1 cellular context compared by ENCODE assay signal in the genomic region with DNA sequence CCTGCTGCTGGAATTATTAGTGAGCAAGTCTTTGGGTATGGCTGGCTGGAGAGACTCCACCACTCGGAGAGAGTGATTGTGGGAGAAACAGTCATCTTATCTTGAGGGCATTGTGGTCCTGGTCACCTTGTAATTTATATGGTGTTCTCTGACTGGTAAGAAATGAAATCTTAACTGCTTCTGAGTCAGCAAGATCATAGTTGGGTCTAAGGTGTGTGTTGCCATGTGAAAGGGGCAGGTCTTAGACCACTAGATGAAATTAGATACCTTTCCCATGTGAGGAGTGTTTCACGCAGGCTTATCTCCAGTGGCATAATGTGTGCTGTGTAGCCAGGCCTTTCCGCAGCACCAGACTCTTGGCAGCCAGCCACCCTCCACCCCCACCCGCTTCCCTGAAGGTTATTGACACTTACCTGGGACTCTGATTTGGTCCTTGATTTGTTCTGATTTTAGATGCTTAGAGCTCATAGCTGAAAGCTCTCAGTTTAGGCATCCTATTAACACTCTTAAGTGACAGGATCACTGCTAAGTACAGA.
A peak's percentile ranks its signal among the peaks of the same experiment; 100 is the strongest.
TF ChIP-seq lines count a peak whose summit lies in the region.

No MANE protein-coding gene starts in this region.

TF ChIP-seq in K562, 482 proteins besides CTCF, POLR2A, EP300 and RAD21 (continued from another document and continues in another):
- TF ChIP-seq, protein P1, sequence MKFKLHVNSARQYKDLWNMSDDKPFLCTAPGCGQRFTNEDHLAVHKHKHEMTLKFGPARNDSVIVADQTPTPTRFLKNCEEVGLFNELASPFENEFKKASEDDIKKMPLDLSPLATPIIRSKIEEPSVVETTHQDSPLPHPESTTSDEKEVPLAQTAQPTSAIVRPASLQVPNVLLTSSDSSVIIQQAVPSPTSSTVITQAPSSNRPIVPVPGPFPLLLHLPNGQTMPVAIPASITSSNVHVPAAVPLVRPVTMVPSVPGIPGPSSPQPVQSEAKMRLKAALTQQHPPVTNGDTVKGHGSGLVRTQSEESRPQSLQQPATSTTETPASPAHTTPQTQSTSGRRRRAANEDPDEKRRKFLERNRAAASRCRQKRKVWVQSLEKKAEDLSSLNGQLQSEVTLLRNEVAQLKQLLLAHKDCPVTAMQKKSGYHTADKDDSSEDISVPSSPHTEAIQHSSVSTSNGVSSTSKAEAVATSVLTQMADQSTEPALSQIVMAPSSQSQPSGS (CRISPR knock-in tag; IDR thresholded peaks at IDR 0.05), result no peak
- TF ChIP-seq SETDB1 (IDR thresholded peaks at IDR 0.05; ENCODE audit: low read length) (no peak), ZNF699 (CRISPR knock-in tag; IDR thresholded peaks at IDR 0.05; ENCODE audit: insufficient replicate concordance) (no peak), ASH1L (IDR thresholded peaks at IDR 0.05; ENCODE audit: borderline replicate concordance, low read depth, partially characterized antibody) (no peak), MECOM (CRISPR knock-in tag; IDR thresholded peaks at IDR 0.05) (no peak), RNF219 (CRISPR knock-in tag; IDR thresholded peaks at IDR 0.05) (no peak), SAFB2 (IDR thresholded peaks at IDR 0.05; ENCODE audit: borderline replicate concordance, low read depth, low read length, severe bottlenecking) (no peak), ZNF232 (CRISPR knock-in tag; IDR thresholded peaks at IDR 0.05) (no peak), ZNF282 (CRISPR knock-in tag; IDR thresholded peaks at IDR 0.05) (no peak), USF1 (CRISPR knock-in tag; IDR thresholded peaks at IDR 0.05) (no peak), ZNF444 (CRISPR knock-in tag; IDR thresholded peaks at IDR 0.05) (no peak), DMBX1 (CRISPR knock-in tag; IDR thresholded peaks at IDR 0.05; ENCODE audit: borderline replicate concordance) (no peak), TBP (optimal IDR thresholded peaks at IDR 0.05; ENCODE audit: low read depth, low read length) (no peak), ILK (tag; IDR thresholded peaks at IDR 0.05; ENCODE audit: borderline replicate concordance, low read depth) (no peak), HDAC8 (tag; IDR thresholded peaks at IDR 0.05) (no peak), MAZ (CRISPR knock-in tag; conservative IDR thresholded peaks at IDR 0.05 in 1 of 2, IDR thresholded peaks at IDR 0.05 in 1 of 2) (peak in 1 of 2 experiments; percentile 43; a peak in 1 of 4 replicates), ERF (CRISPR knock-in tag; IDR thresholded peaks at IDR 0.05) (no peak), RB1 (IDR thresholded peaks at IDR 0.05; ENCODE audit: low read depth) (no peak), FOXP1 (CRISPR knock-in tag; IDR thresholded peaks at IDR 0.05) (no peak), ZC3H8 (IDR thresholded peaks at IDR 0.05) (no peak), RUNX1 (IDR thresholded peaks at IDR 0.05; ENCODE audit: low read depth) (no peak), MEF2D (tag; conservative IDR thresholded peaks at IDR 0.05; ENCODE audit: low read depth) (no peak), ATF3 (IDR thresholded peaks at IDR 0.05) (no peak), ATF3 (CRISPR knock-in tag; conservative IDR thresholded peaks at IDR 0.05) (no peak), TGIF2 (CRISPR knock-in tag; IDR thresholded peaks at IDR 0.05) (no peak), COPS2 (conservative IDR thresholded peaks at IDR 0.05) (no peak), TEAD2 (tag; IDR thresholded peaks at IDR 0.05) (no peak), SAP30 (IDR thresholded peaks at IDR 0.05; ENCODE audit: borderline replicate concordance, insufficient read depth, low read depth, low read length, poor library complexity, severe bottlenecking) (no peak), EZH2 (IDR thresholded peaks at IDR 0.05; ENCODE audit: borderline replicate concordance, low read depth, low read length) (no peak), KLF6 (CRISPR knock-in tag; IDR thresholded peaks at IDR 0.05; ENCODE audit: borderline replicate concordance) (no peak), ZNF384 (IDR thresholded peaks at IDR 0.05; ENCODE audit: low read depth, low read length) (no peak), ZNF77 (CRISPR knock-in tag; IDR thresholded peaks at IDR 0.05) (no peak), ZFP30 (CRISPR knock-in tag; IDR thresholded peaks at IDR 0.05; ENCODE audit: borderline replicate concordance) (no peak), POLR2H (tag; IDR thresholded peaks at IDR 0.05; ENCODE audit: low read depth) (no peak), CBX3 (IDR thresholded peaks at IDR 0.05; ENCODE audit: borderline replicate concordance in 1 of 2, low read length in 2 of 2) (no peak), POLR2AphosphoS5 (IDR thresholded peaks at IDR 0.05; ENCODE audit: control insufficient read depth, insufficient read depth, low read depth, low read length) (peak; percentile 65; the same call in 1 of the 2 replicates), FOXK1 (CRISPR knock-in tag; IDR thresholded peaks at IDR 0.05; ENCODE audit: borderline replicate concordance) (no peak; the same call in 1 of the 2 replicates), E2F6 (IDR thresholded peaks at IDR 0.05; ENCODE audit: borderline replicate concordance in 1 of 2, extremely low read depth in 1 of 2, insufficient read depth in 1 of 2, insufficient read length in 1 of 2, low read depth in 1 of 2, low read length in 1 of 2, poor library complexity in 1 of 2, severe bottlenecking in 1 of 2) (no peak), HOXB6 (CRISPR knock-in tag; IDR thresholded peaks at IDR 0.05; ENCODE audit: borderline replicate concordance) (no peak), TAF1 (IDR thresholded peaks at IDR 0.05; ENCODE audit: control insufficient read depth, extremely low read depth, insufficient read depth, low read length, severe bottlenecking) (no peak), PHF8 (IDR thresholded peaks at IDR 0.05; ENCODE audit: borderline replicate concordance, low read length) (no peak), BRD9 (IDR thresholded peaks at IDR 0.05; ENCODE audit: low read depth, partially characterized antibody) (no peak), BRF1 (IDR thresholded peaks at IDR 0.05; ENCODE audit: borderline replicate concordance, extremely low read depth, insufficient read length) (no peak), NELFE (IDR thresholded peaks at IDR 0.05; ENCODE audit: insufficient read depth, insufficient read length) (no peak), HDAC6 (IDR thresholded peaks at IDR 0.05; ENCODE audit: low read depth, low read length) (no peak), MTA2 (IDR thresholded peaks at IDR 0.05; ENCODE audit: low read depth) (0 out of 2 replicates have a peak, but pooled peaks have one; percentile 22), ZBTB7A (IDR thresholded peaks at IDR 0.05; ENCODE audit: borderline replicate concordance, control insufficient read depth, low read depth, low read length) (no peak), ZNF75A (CRISPR knock-in tag; IDR thresholded peaks at IDR 0.05) (no peak), KLF13 (tag; IDR thresholded peaks at IDR 0.05; ENCODE audit: borderline replicate concordance, low read depth) (no peak), NFRKB (IDR thresholded peaks at IDR 0.05; ENCODE audit: low read depth) (no peak), CBX8 (IDR thresholded peaks at IDR 0.05; ENCODE audit: borderline replicate concordance, extremely low read depth, low read depth, low read length, poor library complexity, severe bottlenecking) (no peak), ILF3 (IDR thresholded peaks at IDR 0.05; ENCODE audit: borderline replicate concordance) (no peak), KLF16 (IDR thresholded peaks at IDR 0.05) (peak; percentile 55; the same call in 1 of the 2 replicates), MYBL2 (IDR thresholded peaks at IDR 0.05; ENCODE audit: low read depth) (no peak), MYBL2 (CRISPR knock-in tag; IDR thresholded peaks at IDR 0.05; ENCODE audit: borderline replicate concordance) (no peak), KDM4B (IDR thresholded peaks at IDR 0.05; ENCODE audit: borderline replicate concordance in 2 of 2, low read depth in 1 of 2) (no peak)
- TF ChIP-seq, protein P2, sequence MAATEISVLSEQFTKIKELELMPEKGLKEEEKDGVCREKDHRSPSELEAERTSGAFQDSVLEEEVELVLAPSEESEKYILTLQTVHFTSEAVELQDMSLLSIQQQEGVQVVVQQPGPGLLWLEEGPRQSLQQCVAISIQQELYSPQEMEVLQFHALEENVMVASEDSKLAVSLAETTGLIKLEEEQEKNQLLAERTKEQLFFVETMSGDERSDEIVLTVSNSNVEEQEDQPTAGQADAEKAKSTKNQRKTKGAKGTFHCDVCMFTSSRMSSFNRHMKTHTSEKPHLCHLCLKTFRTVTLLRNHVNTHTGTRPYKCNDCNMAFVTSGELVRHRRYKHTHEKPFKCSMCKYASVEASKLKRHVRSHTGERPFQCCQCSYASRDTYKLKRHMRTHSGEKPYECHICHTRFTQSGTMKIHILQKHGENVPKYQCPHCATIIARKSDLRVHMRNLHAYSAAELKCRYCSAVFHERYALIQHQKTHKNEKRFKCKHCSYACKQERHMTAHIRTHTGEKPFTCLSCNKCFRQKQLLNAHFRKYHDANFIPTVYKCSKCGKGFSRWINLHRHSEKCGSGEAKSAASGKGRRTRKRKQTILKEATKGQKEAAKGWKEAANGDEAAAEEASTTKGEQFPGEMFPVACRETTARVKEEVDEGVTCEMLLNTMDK (IDR thresholded peaks at IDR 0.05; ENCODE audit: borderline replicate concordance, insufficient read depth, low read depth, low read length, poor library complexity, severe bottlenecking), result no peak
- TF ChIP-seq, protein P3, sequence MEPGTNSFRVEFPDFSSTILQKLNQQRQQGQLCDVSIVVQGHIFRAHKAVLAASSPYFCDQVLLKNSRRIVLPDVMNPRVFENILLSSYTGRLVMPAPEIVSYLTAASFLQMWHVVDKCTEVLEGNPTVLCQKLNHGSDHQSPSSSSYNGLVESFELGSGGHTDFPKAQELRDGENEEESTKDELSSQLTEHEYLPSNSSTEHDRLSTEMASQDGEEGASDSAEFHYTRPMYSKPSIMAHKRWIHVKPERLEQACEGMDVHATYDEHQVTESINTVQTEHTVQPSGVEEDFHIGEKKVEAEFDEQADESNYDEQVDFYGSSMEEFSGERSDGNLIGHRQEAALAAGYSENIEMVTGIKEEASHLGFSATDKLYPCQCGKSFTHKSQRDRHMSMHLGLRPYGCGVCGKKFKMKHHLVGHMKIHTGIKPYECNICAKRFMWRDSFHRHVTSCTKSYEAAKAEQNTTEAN (CRISPR knock-in tag; IDR thresholded peaks at IDR 0.05), result no peak
- TF ChIP-seq, protein P4, sequence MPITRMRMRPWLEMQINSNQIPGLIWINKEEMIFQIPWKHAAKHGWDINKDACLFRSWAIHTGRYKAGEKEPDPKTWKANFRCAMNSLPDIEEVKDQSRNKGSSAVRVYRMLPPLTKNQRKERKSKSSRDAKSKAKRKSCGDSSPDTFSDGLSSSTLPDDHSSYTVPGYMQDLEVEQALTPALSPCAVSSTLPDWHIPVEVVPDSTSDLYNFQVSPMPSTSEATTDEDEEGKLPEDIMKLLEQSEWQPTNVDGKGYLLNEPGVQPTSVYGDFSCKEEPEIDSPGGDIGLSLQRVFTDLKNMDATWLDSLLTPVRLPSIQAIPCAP (CRISPR knock-in tag; IDR thresholded peaks at IDR 0.05; ENCODE audit: borderline replicate concordance), result no peak
